1 cellular context compared by ENCODE assay signal in the genomic region with DNA sequence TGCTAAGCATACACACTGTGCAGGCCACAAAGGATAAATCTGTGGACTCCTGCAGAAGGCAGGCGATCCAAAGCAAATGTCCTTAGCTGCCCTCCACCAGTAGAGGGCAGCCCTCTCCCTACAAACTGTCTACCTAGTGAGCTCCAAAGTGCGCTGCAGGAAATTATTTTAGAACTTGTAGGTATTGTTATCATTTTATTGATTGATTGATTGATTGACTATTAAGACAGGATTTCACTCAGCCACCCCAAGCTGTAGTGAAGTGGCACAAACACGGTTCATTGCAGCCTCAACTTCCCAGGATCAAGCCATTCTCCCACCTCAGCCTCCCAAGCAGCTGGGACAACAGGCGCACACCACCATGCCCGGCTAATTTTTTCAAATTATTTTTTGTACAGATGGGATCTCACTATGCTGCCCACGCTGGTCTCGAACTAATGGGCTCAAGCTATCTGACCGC.
TF ChIP-seq lines count a peak whose summit lies in the region.

No MANE protein-coding gene starts in this region.

TF ChIP-seq in GM12878, 131 proteins besides CTCF, POLR2A, EP300 and RAD21 (continued from another document):
- TF ChIP-seq NKRF (conservative IDR thresholded peaks at IDR 0.05) (no peak), TCF3 (IDR thresholded peaks at IDR 0.05; ENCODE audit: borderline replicate concordance, insufficient read depth, low read depth, low read length) (no peak), RBBP5 (conservative IDR thresholded peaks at IDR 0.05) (no peak), SMC3 (IDR thresholded peaks at IDR 0.05; ENCODE audit: borderline replicate concordance, low read length) (peak; percentile 88), PRDM15 (CRISPR knock-in tag; IDR thresholded peaks at IDR 0.05) (no peak), SMARCA5 (IDR thresholded peaks at IDR 0.05) (peak; percentile 49; the same call in 1 of the 2 replicates), MXI1 (IDR thresholded peaks at IDR 0.05; ENCODE audit: low read depth, low read length) (no peak), CBFB (IDR thresholded peaks at IDR 0.05; ENCODE audit: low read depth) (no peak)
- TF ChIP-seq, protein P1, sequence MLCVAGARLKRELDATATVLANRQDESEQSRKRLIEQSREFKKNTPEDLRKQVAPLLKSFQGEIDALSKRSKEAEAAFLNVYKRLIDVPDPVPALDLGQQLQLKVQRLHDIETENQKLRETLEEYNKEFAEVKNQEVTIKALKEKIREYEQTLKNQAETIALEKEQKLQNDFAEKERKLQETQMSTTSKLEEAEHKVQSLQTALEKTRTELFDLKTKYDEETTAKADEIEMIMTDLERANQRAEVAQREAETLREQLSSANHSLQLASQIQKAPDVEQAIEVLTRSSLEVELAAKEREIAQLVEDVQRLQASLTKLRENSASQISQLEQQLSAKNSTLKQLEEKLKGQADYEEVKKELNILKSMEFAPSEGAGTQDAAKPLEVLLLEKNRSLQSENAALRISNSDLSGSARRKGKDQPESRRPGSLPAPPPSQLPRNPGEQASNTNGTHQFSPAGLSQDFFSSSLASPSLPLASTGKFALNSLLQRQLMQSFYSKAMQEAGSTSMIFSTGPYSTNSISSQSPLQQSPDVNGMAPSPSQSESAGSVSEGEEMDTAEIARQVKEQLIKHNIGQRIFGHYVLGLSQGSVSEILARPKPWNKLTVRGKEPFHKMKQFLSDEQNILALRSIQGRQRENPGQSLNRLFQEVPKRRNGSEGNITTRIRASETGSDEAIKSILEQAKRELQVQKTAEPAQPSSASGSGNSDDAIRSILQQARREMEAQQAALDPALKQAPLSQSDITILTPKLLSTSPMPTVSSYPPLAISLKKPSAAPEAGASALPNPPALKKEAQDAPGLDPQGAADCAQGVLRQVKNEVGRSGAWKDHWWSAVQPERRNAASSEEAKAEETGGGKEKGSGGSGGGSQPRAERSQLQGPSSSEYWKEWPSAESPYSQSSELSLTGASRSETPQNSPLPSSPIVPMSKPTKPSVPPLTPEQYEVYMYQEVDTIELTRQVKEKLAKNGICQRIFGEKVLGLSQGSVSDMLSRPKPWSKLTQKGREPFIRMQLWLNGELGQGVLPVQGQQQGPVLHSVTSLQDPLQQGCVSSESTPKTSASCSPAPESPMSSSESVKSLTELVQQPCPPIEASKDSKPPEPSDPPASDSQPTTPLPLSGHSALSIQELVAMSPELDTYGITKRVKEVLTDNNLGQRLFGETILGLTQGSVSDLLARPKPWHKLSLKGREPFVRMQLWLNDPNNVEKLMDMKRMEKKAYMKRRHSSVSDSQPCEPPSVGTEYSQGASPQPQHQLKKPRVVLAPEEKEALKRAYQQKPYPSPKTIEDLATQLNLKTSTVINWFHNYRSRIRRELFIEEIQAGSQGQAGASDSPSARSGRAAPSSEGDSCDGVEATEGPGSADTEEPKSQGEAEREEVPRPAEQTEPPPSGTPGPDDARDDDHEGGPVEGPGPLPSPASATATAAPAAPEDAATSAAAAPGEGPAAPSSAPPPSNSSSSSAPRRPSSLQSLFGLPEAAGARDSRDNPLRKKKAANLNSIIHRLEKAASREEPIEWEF (IDR thresholded peaks at IDR 0.05; ENCODE audit: insufficient replicate concordance, low read depth, low read length), result peak; percentile 55
- TF ChIP-seq, protein P2, sequence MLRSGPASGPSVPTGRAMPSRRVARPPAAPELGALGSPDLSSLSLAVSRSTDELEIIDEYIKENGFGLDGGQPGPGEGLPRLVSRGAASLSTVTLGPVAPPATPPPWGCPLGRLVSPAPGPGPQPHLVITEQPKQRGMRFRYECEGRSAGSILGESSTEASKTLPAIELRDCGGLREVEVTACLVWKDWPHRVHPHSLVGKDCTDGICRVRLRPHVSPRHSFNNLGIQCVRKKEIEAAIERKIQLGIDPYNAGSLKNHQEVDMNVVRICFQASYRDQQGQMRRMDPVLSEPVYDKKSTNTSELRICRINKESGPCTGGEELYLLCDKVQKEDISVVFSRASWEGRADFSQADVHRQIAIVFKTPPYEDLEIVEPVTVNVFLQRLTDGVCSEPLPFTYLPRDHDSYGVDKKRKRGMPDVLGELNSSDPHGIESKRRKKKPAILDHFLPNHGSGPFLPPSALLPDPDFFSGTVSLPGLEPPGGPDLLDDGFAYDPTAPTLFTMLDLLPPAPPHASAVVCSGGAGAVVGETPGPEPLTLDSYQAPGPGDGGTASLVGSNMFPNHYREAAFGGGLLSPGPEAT (IDR thresholded peaks at IDR 0.05; ENCODE audit: low read depth), result no peak
